In the genomic region with DNA sequence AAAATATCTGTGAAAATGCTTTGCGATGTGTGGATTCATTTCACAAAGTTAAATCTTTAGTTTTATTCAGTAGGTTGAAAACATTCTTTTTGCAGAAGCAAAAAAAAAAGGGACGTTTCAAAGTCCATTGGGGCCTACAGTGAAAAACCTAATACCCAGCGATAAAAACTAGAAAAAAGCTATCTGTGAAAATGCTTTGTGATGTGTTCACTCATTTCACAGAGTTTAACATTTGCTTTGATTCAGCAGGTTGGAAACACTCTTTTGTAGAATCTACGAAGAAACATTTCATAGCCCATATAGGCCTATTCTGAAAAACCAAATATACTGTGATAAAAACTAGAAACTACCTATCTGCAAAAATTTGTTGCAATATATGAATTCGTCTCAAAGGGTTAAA, we compare ENCODE assay signal across 30 cellular contexts.
"Had no signal": no experiment of that assay in that cellular context is flagged by ENCODE, and none has a peak within 500 bp of the region (broad histone marks: within the 10 kb centered on the region; RNA-seq: fewer than 3 reads in every experiment).

No MANE protein-coding gene starts in this region.

- H3K4me1 ChIP-seq: SJCRH30 had no signal

- H3K4me2 ChIP-seq: PC-9 had no signal

- FAIRE-seq: RCC 7860 had no signal

- H2AFZ ChIP-seq: PC-9 had no signal

- H3K27me3 ChIP-seq: MG63, SJCRH30 had no signal

- DNase-seq: Kasumi-1, KG1, MG63, NCI-H1092, NCI-H1105, NCI-H1417 treated with DMSO at 0.1 percent for 48 hours, NCI-H1436 treated with DMSO at 0.1 percent for 48 hours, NCI-H1694 treated with DMSO at 0.1 percent for 48 hours, NCI-H187 treated with DMSO at 0.1 percent for 48 hours, NCI-H2029, NCI-H2081, NCI-H2171 treated with DMSO at 0.1 percent for 48 hours, NCI-H2227 treated with DMSO at 0.1 percent for 48 hours, NCI-H345, NCI-H446, NCI-H510A treated with DMSO at 0.1 percent for 48 hours, NCI-H524 treated with DMSO at 0.1 percent for 48 hours, NCI-H526 treated with DMSO at 0.1 percent for 48 hours, NCI-H774, PC-9, SHP77, SIG-M5, SJCRH30, T-helper 1 cell had no signal

- H3K4me3 ChIP-seq: MG63, PC-9, SJCRH30, SK-N-MC had no signal

- ATAC-seq: Panc1, Right ventricle myocardium inferior, SK-N-SH treated with all-trans-retinoic acid at 6 μM for 48 hours had no signal

- H3K36me3 ChIP-seq: MG63, SJCRH30 had no signal

- H3K27ac ChIP-seq: PC-9, RWPE1, SJCRH30, SK-N-MC had no signal
